In genomic region chr3:67011414-67012131, GRCh38 we compare ENCODE assay signal across 1 cellular context.
A peak's percentile ranks its signal among the peaks of the same experiment; 100 is the strongest.
TF ChIP-seq lines count a peak whose summit lies in the region.

No MANE protein-coding gene starts in this region.

TF ChIP-seq in K562, 482 proteins besides CTCF, POLR2A, EP300 and RAD21 (continues in another document):
- TF ChIP-seq GTF2A2 (tag; IDR thresholded peaks at IDR 0.05), result no peak
- TF ChIP-seq FOXM1 (IDR thresholded peaks at IDR 0.05; ENCODE audit: low read depth), result 0 out of 2 replicates have a peak, but pooled peaks have one; percentile 24
- TF ChIP-seq FOXM1 (CRISPR knock-in tag; IDR thresholded peaks at IDR 0.05; ENCODE audit: low read depth), result no peak
- peak in 1 of 2 experiments; percentile 45; a peak in 2 of 4 replicates for TF ChIP-seq TRIM24 (IDR thresholded peaks at IDR 0.05)
- peak; percentile 60; the same call in 1 of the 2 replicates for TF ChIP-seq NCOA1 (IDR thresholded peaks at IDR 0.05; ENCODE audit: low read depth)
- no peak for TF ChIP-seq CBX3 (IDR thresholded peaks at IDR 0.05; ENCODE audit: borderline replicate concordance in 1 of 2, low read length in 2 of 2)
- TF ChIP-seq GATAD2B (IDR thresholded peaks at IDR 0.05; ENCODE audit: borderline replicate concordance), result peak; percentile 57; the same call in 1 of the 2 replicates
- TF ChIP-seq ESRRA (IDR thresholded peaks at IDR 0.05; ENCODE audit: borderline replicate concordance, low read depth), result 0 out of 2 replicates have a peak, but pooled peaks have one; percentile 58
- TF ChIP-seq TEAD4 (IDR thresholded peaks at IDR 0.05; ENCODE audit: low read length), result peak; percentile 72
- TF ChIP-seq TEAD4 (CRISPR knock-in tag; IDR thresholded peaks at IDR 0.05; ENCODE audit: borderline replicate concordance), result no peak
- TF ChIP-seq, protein P1, sequence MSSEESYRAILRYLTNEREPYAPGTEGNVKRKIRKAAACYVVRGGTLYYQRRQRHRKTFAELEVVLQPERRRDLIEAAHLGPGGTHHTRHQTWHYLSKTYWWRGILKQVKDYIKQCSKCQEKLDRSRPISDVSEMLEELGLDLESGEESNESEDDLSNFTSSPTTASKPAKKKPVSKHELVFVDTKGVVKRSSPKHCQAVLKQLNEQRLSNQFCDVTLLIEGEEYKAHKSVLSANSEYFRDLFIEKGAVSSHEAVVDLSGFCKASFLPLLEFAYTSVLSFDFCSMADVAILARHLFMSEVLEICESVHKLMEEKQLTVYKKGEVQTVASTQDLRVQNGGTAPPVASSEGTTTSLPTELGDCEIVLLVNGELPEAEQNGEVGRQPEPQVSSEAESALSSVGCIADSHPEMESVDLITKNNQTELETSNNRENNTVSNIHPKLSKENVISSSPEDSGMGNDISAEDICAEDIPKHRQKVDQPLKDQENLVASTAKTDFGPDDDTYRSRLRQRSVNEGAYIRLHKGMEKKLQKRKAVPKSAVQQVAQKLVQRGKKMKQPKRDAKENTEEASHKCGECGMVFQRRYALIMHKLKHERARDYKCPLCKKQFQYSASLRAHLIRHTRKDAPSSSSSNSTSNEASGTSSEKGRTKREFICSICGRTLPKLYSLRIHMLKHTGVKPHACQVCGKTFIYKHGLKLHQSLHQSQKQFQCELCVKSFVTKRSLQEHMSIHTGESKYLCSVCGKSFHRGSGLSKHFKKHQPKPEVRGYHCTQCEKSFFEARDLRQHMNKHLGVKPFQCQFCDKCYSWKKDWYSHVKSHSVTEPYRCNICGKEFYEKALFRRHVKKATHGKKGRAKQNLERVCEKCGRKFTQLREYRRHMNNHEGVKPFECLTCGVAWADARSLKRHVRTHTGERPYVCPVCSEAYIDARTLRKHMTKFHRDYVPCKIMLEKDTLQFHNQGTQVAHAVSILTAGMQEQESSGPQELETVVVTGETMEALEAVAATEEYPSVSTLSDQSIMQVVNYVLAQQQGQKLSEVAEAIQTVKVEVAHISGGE (CRISPR knock-in tag; IDR thresholded peaks at IDR 0.05), result no peak
- TF ChIP-seq PBX2 (CRISPR knock-in tag; IDR thresholded peaks at IDR 0.05; ENCODE audit: low read depth), result no peak
- TF ChIP-seq PBX2 (tag; conservative IDR thresholded peaks at IDR 0.05; ENCODE audit: low read depth), result no peak
- peak; percentile 56 for TF ChIP-seq BCOR (IDR thresholded peaks at IDR 0.05)
- TF ChIP-seq ZKSCAN8 (CRISPR knock-in tag; IDR thresholded peaks at IDR 0.05), result no peak
- TF ChIP-seq, protein P2, sequence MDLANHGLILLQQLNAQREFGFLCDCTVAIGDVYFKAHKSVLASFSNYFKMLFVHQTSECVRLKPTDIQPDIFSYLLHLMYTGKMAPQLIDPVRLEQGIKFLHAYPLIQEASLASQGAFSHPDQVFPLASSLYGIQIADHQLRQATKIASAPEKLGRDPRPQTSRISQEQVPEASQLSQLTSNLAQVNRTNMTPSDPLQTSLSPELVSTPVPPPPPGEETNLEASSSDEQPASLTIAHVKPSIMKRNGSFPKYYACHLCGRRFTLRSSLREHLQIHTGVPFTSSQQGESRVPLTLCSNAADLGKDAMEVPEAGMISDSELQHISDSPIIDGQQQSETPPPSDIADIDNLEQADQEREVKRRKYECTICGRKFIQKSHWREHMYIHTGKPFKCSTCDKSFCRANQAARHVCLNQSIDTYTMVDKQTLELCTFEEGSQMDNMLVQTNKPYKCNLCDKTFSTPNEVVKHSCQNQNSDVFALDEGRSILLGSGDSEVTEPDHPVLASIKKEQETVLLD (IDR thresholded peaks at IDR 0.05), result peak; percentile 51; the same call in 1 of the 2 replicates
- 0 out of 2 replicates have a peak, but pooled peaks have one; percentile 29 for TF ChIP-seq CREM (IDR thresholded peaks at IDR 0.05; ENCODE audit: low read depth)
- TF ChIP-seq, protein P3, sequence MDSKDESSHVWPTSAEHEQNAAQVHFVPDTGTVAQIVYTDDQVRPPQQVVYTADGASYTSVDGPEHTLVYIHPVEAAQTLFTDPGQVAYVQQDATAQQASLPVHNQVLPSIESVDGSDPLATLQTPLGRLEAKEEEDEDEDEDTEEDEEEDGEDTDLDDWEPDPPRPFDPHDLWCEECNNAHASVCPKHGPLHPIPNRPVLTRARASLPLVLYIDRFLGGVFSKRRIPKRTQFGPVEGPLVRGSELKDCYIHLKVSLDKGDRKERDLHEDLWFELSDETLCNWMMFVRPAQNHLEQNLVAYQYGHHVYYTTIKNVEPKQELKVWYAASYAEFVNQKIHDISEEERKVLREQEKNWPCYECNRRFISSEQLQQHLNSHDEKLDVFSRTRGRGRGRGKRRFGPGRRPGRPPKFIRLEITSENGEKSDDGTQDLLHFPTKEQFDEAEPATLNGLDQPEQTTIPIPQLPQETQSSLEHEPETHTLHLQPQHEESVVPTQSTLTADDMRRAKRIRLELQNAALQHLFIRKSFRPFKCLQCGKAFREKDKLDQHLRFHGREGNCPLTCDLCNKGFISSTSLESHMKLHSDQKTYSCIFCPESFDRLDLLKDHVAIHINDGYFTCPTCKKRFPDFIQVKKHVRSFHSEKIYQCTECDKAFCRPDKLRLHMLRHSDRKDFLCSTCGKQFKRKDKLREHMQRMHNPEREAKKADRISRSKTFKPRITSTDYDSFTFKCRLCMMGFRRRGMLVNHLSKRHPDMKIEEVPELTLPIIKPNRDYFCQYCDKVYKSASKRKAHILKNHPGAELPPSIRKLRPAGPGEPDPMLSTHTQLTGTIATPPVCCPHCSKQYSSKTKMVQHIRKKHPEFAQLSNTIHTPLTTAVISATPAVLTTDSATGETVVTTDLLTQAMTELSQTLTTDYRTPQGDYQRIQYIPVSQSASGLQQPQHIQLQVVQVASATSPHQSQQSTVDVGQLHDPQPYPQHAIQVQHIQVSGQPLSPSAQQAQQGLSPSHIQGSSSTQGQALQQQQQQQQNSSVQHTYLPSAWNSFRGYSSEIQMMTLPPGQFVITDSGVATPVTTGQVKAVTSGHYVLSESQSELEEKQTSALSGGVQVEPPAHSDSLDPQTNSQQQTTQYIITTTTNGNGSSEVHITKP (IDR thresholded peaks at IDR 0.05; ENCODE audit: partially characterized antibody), result peak; percentile 66
- 0 out of 2 replicates have a peak, but pooled peaks have one; percentile 29 for TF ChIP-seq ADNP (tag; IDR thresholded peaks at IDR 0.05)
- TF ChIP-seq MNT (conservative IDR thresholded peaks at IDR 0.05), result peak in 1 of 2 experiments; percentile 23; a peak in 1 of 4 replicates
- no peak for TF ChIP-seq POLR2B (IDR thresholded peaks at IDR 0.05; ENCODE audit: low read depth, partially characterized antibody)
- peak; percentile 84 for TF ChIP-seq DPF2 (IDR thresholded peaks at IDR 0.05)
- peak; percentile 53; the same call in 1 of the 2 replicates for TF ChIP-seq CC2D1A (IDR thresholded peaks at IDR 0.05)
- 0 out of 2 replicates have a peak, but pooled peaks have one; percentile 16 for TF ChIP-seq L3MBTL2 (IDR thresholded peaks at IDR 0.05)
- TF ChIP-seq NBN (IDR thresholded peaks at IDR 0.05; ENCODE audit: low read depth), result peak; percentile 43; the same call in 1 of the 2 replicates
- peak; percentile 65 for TF ChIP-seq CBFA2T2 (conservative IDR thresholded peaks at IDR 0.05)
- peak; percentile 64; the same call in 1 of the 2 replicates for TF ChIP-seq EHMT2 (IDR thresholded peaks at IDR 0.05)
- TF ChIP-seq, protein P4, sequence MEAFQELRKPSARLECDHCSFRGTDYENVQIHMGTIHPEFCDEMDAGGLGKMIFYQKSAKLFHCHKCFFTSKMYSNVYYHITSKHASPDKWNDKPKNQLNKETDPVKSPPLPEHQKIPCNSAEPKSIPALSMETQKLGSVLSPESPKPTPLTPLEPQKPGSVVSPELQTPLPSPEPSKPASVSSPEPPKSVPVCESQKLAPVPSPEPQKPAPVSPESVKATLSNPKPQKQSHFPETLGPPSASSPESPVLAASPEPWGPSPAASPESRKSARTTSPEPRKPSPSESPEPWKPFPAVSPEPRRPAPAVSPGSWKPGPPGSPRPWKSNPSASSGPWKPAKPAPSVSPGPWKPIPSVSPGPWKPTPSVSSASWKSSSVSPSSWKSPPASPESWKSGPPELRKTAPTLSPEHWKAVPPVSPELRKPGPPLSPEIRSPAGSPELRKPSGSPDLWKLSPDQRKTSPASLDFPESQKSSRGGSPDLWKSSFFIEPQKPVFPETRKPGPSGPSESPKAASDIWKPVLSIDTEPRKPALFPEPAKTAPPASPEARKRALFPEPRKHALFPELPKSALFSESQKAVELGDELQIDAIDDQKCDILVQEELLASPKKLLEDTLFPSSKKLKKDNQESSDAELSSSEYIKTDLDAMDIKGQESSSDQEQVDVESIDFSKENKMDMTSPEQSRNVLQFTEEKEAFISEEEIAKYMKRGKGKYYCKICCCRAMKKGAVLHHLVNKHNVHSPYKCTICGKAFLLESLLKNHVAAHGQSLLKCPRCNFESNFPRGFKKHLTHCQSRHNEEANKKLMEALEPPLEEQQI (IDR thresholded peaks at IDR 0.05), result peak; percentile 21; the same call in 1 of the 2 replicates
- TF ChIP-seq KDM2B (CRISPR knock-in tag; IDR thresholded peaks at IDR 0.05), result no peak
- peak; percentile 62; the same call in 1 of the 2 replicates for TF ChIP-seq SMAD4 (CRISPR knock-in tag; conservative IDR thresholded peaks at IDR 0.05)
- TF ChIP-seq JUND (IDR thresholded peaks at IDR 0.05; ENCODE audit: borderline replicate concordance, low read depth, low read length), result peak; percentile 18; the same call in 1 of the 2 replicates
- TF ChIP-seq JUND (tag; IDR thresholded peaks at IDR 0.05; ENCODE audit: borderline replicate concordance, low read depth, low read length), result peak; percentile 44; the same call in 1 of the 3 replicates
